1 cellular context compared by ENCODE assay signal in the genomic region with DNA sequence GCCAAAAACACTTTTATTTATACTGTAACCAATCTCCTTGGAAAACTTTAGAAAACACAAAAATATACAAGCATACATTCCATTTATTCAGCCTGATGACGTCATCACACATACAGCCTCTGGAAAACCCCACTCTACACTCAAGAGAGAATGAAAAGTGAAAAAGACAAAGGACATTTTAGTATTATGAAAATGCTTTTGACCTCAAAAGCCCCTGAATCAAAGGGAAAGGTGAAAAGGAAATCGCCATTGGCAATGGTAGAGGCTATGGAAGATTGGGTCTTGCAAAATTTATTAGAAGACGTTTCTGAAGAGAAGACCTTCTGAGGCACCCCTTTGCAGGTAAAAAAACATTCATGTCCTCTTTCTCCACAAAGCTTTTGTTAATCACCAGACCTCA.
TF ChIP-seq lines count a peak whose summit lies in the region.

No MANE protein-coding gene starts in this region.

TF ChIP-seq in GM12878, 131 proteins besides CTCF, POLR2A, EP300 and RAD21 (continued from another document):
- TF ChIP-seq, protein P1, sequence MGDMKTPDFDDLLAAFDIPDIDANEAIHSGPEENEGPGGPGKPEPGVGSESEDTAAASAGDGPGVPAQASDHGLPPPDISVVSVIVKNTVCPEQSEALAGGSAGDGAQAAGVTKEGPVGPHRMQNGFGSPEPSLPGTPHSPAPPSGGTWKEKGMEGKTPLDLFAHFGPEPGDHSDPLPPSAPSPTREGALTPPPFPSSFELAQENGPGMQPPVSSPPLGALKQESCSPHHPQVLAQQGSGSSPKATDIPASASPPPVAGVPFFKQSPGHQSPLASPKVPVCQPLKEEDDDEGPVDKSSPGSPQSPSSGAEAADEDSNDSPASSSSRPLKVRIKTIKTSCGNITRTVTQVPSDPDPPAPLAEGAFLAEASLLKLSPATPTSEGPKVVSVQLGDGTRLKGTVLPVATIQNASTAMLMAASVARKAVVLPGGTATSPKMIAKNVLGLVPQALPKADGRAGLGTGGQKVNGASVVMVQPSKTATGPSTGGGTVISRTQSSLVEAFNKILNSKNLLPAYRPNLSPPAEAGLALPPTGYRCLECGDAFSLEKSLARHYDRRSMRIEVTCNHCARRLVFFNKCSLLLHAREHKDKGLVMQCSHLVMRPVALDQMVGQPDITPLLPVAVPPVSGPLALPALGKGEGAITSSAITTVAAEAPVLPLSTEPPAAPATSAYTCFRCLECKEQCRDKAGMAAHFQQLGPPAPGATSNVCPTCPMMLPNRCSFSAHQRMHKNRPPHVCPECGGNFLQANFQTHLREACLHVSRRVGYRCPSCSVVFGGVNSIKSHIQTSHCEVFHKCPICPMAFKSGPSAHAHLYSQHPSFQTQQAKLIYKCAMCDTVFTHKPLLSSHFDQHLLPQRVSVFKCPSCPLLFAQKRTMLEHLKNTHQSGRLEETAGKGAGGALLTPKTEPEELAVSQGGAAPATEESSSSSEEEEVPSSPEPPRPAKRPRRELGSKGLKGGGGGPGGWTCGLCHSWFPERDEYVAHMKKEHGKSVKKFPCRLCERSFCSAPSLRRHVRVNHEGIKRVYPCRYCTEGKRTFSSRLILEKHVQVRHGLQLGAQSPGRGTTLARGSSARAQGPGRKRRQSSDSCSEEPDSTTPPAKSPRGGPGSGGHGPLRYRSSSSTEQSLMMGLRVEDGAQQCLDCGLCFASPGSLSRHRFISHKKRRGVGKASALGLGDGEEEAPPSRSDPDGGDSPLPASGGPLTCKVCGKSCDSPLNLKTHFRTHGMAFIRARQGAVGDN (IDR thresholded peaks at IDR 0.05) = no peak
- TF ChIP-seq, protein P2, sequence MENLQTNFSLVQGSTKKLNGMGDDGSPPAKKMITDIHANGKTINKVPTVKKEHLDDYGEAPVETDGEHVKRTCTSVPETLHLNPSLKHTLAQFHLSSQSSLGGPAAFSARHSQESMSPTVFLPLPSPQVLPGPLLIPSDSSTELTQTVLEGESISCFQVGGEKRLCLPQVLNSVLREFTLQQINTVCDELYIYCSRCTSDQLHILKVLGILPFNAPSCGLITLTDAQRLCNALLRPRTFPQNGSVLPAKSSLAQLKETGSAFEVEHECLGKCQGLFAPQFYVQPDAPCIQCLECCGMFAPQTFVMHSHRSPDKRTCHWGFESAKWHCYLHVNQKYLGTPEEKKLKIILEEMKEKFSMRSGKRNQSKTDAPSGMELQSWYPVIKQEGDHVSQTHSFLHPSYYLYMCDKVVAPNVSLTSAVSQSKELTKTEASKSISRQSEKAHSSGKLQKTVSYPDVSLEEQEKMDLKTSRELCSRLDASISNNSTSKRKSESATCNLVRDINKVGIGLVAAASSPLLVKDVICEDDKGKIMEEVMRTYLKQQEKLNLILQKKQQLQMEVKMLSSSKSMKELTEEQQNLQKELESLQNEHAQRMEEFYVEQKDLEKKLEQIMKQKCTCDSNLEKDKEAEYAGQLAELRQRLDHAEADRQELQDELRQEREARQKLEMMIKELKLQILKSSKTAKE (IDR thresholded peaks at IDR 0.05; ENCODE audit: low read depth, poor library complexity, severe bottlenecking) = peak; percentile 32
- TF ChIP-seq NBN (IDR thresholded peaks at IDR 0.05) (peak; percentile 96), NR2F1 (conservative IDR thresholded peaks at IDR 0.05) (peak; percentile 67), IKZF1 (conservative IDR thresholded peaks at IDR 0.05) (peak; percentile 45; the same call in 1 of the 2 replicates), DPF2 (IDR thresholded peaks at IDR 0.05) (0 out of 2 replicates have a peak, but pooled peaks have one; percentile 20), ZNF622 (IDR thresholded peaks at IDR 0.05) (no peak), ATF7 (IDR thresholded peaks at IDR 0.05; ENCODE audit: low read depth) (peak; percentile 99), JUND (IDR thresholded peaks at IDR 0.05; ENCODE audit: low read depth, low read length) (peak; percentile 84), BRCA1 (IDR thresholded peaks at IDR 0.05; ENCODE audit: low read depth, low read length) (no peak)
- TF ChIP-seq, protein P3, sequence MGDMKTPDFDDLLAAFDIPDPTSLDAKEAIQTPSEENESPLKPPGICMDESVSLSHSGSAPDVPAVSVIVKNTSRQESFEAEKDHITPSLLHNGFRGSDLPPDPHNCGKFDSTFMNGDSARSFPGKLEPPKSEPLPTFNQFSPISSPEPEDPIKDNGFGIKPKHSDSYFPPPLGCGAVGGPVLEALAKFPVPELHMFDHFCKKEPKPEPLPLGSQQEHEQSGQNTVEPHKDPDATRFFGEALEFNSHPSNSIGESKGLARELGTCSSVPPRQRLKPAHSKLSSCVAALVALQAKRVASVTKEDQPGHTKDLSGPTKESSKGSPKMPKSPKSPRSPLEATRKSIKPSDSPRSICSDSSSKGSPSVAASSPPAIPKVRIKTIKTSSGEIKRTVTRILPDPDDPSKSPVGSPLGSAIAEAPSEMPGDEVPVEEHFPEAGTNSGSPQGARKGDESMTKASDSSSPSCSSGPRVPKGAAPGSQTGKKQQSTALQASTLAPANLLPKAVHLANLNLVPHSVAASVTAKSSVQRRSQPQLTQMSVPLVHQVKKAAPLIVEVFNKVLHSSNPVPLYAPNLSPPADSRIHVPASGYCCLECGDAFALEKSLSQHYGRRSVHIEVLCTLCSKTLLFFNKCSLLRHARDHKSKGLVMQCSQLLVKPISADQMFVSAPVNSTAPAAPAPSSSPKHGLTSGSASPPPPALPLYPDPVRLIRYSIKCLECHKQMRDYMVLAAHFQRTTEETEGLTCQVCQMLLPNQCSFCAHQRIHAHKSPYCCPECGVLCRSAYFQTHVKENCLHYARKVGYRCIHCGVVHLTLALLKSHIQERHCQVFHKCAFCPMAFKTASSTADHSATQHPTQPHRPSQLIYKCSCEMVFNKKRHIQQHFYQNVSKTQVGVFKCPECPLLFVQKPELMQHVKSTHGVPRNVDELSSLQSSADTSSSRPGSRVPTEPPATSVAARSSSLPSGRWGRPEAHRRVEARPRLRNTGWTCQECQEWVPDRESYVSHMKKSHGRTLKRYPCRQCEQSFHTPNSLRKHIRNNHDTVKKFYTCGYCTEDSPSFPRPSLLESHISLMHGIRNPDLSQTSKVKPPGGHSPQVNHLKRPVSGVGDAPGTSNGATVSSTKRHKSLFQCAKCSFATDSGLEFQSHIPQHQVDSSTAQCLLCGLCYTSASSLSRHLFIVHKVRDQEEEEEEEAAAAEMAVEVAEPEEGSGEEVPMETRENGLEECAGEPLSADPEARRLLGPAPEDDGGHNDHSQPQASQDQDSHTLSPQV (IDR thresholded peaks at IDR 0.05) = 0 out of 2 replicates have a peak, but pooled peaks have one; percentile 39
- TF ChIP-seq, protein P4, sequence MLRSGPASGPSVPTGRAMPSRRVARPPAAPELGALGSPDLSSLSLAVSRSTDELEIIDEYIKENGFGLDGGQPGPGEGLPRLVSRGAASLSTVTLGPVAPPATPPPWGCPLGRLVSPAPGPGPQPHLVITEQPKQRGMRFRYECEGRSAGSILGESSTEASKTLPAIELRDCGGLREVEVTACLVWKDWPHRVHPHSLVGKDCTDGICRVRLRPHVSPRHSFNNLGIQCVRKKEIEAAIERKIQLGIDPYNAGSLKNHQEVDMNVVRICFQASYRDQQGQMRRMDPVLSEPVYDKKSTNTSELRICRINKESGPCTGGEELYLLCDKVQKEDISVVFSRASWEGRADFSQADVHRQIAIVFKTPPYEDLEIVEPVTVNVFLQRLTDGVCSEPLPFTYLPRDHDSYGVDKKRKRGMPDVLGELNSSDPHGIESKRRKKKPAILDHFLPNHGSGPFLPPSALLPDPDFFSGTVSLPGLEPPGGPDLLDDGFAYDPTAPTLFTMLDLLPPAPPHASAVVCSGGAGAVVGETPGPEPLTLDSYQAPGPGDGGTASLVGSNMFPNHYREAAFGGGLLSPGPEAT (IDR thresholded peaks at IDR 0.05; ENCODE audit: low read depth) = peak; percentile 65; the same call in 1 of the 2 replicates
